In genomic region chr6:56538851-56539250, GRCh38 we compare ENCODE assay signal across 15 cellular contexts.
A peak's percentile ranks its signal among the peaks of the same experiment; 100 is the strongest.
DNase-seq lines count a peak whose midpoint lies in the region; ATAC-seq and TF ChIP-seq lines count a peak whose summit lies in the region.
"Had no signal": no experiment of that assay in that cellular context is flagged by ENCODE, and none has a peak within 500 bp of the region (broad histone marks: within the 10 kb centered on the region; RNA-seq: fewer than 3 reads in every experiment).

No MANE protein-coding gene starts in this region.

- DNase-seq in heart left ventricle: no peak
- DNase-seq in right cardiac atrium: no peak
- no peak for DNase-seq in fibroblast of villous mesenchyme (ENCODE audit: low read depth)
- DNase-seq in progenitor cell of endocrine pancreas (ENCODE audit: low spot score, unreplicated experiment): no peak
- no peak for DNase-seq in uterus
- DNase-seq in NCI-H526 treated with DMSO at 0.1 percent for 48 hours (lab: John Stamatoyannopoulos, UW): no peak
- DNase-seq in activated naive CD8-positive, alpha-beta T cell treated with anti-CD3 and anti-CD28 coated beads for 36 hours: no peak
- DNase-seq: activated CD4-positive, alpha-beta T cell treated with anti-CD3 and anti-CD28 coated beads, Interleukin-2, amount 50 U/mL, for 4 hours; CD4-positive, alpha-beta T cell; H7; KBM-7; NCI-H1417 treated with DMSO at 0.1 percent for 48 hours; NCI-H345 had no signal

- H3K27me3 Mint-ChIP-seq in progenitor cell of endocrine pancreas: no peaks in the 10 kb centered on the region
- no peaks in the 10 kb centered on the region for H3K27me3 Mint-ChIP-seq in activated naive CD8-positive, alpha-beta T cell treated with anti-CD3 and anti-CD28 coated beads for 36 hours
- H3K27me3 Mint-ChIP-seq: CD4-positive, alpha-beta T cell; stimulated activated memory B cell treated with anti-CD40 and anti-IgM and Interleukin-4, amounts not matched to agents 10 μg/mL and 1 μg/mL and 100 μg/mL, for 72 hours had no signal

- TF ChIP-seq POLR2A in heart left ventricle (IDR thresholded peaks at IDR 0.05) (no peak), uterus (IDR thresholded peaks at IDR 0.05) (no peak)

- TF ChIP-seq CTCF in heart left ventricle (IDR thresholded peaks at IDR 0.05): no peak
- TF ChIP-seq CTCF in fibroblast of villous mesenchyme (IDR thresholded peaks at IDR 0.05; ENCODE audit: insufficient read depth, low read depth, low read length): no peak
- no peak for TF ChIP-seq CTCF in progenitor cell of endocrine pancreas (IDR thresholded peaks at IDR 0.05; ENCODE audit: unreplicated experiment)
- no peak for TF ChIP-seq CTCF in uterus (IDR thresholded peaks at IDR 0.05)

- WGBS in heart left ventricle, 4 donors: 53 to 71% (median 57%) methylated on average over 2 of the region's 2 CpGs
- 54% methylated on average over 2 of the region's 2 CpGs for WGBS in right cardiac atrium

- H3K4me3 ChIP-seq in heart left ventricle: peak overlapping the region in 9 of 12 donors; percentile 48 to 72 (median 64)
- no peak overlapping the region for H3K4me3 ChIP-seq in right cardiac atrium (ENCODE audit: low read length)
- peak overlapping the region; percentile 64 for H3K4me3 ChIP-seq in fibroblast of villous mesenchyme (ENCODE audit: low read depth, low read length)
- peak overlapping the region; percentile 71 for H3K4me3 ChIP-seq in uterus

- H3K27ac ChIP-seq in heart left ventricle: peak overlapping the region in 11 of 12 donors; percentile 15 to 92 (median 90)
- H3K27ac ChIP-seq in right cardiac atrium (ENCODE audit: low read length): no peak overlapping the region
- peak overlapping the region; percentile 99 to 100 for H3K27ac ChIP-seq in uterus

- intact Hi-C loops in heart left ventricle (cut with DNase I) (loop anchor here in 3 of 10 donors (5.0 to 10.0 kb wide), 2 partner anchors 37 to 64 kb away; no protein-coding TSS in a partner anchor), right cardiac atrium (cut with DNase I) (no loop called here), uterus (cut with DNase I; ENCODE audit: low total_unique reads) (no loop called here)

- peaks cover 0 to 30% (median 28%) of the 10 kb centered on the region in 9 donors for H3K36me3 ChIP-seq in heart left ventricle
- no peaks in the 10 kb centered on the region for H3K36me3 ChIP-seq in uterus

- H3K4me1 ChIP-seq in heart left ventricle: peaks cover 6 to 73% (median 61%) of the 10 kb centered on the region in 12 donors
- H3K4me1 ChIP-seq in right cardiac atrium (ENCODE audit: control insufficient read depth, insufficient read depth, low read length): peaks cover 5% of the 10 kb centered on the region
- no peaks in the 10 kb centered on the region for H3K4me1 ChIP-seq in uterus

- H3K9me3 ChIP-seq in heart left ventricle: no peaks in the 10 kb centered on the region
- no peaks in the 10 kb centered on the region for H3K9me3 ChIP-seq in right cardiac atrium (ENCODE audit: control insufficient read depth, low read length)
- H3K9me3 ChIP-seq in uterus: no peaks in the 10 kb centered on the region

- H3K4me1 Mint-ChIP-seq in progenitor cell of endocrine pancreas (ENCODE audit: low read depth): peaks cover 8% of the 10 kb centered on the region
- H3K4me1 Mint-ChIP-seq in activated naive CD8-positive, alpha-beta T cell treated with anti-CD3 and anti-CD28 coated beads for 36 hours: no peaks in the 10 kb centered on the region
- H3K4me1 Mint-ChIP-seq: stimulated activated memory B cell treated with anti-CD40 and anti-IgM and Interleukin-4, amounts not matched to agents 10 μg/mL and 1 μg/mL and 100 μg/mL, for 72 hours had no signal

- H3K27me3 ChIP-seq in heart left ventricle: no peaks in the 10 kb centered on the region
- H3K27me3 ChIP-seq in right cardiac atrium (ENCODE audit: control insufficient read depth, insufficient read depth): no peaks in the 10 kb centered on the region
- H3K27me3 ChIP-seq in uterus: no peaks in the 10 kb centered on the region

- no peak for ATAC-seq in heart left ventricle
- no peak for ATAC-seq in right cardiac atrium
- no peak for ATAC-seq in HG03159 (IDR thresholded peaks at IDR 0.05; ENCODE audit: unreplicated experiment)
- ATAC-seq: stimulated activated memory B cell treated with anti-CD40 and anti-IgM and Interleukin-4, amounts not matched to agents 10 μg/mL and 1 μg/mL and 100 μg/mL, for 72 hours had no signal

- H3K27ac Mint-ChIP-seq in progenitor cell of endocrine pancreas: no peak overlapping the region
- no peak overlapping the region for H3K27ac Mint-ChIP-seq in activated naive CD8-positive, alpha-beta T cell treated with anti-CD3 and anti-CD28 coated beads for 36 hours
- H3K27ac Mint-ChIP-seq: CD4-positive, alpha-beta T cell; stimulated activated memory B cell treated with anti-CD40 and anti-IgM and Interleukin-4, amounts not matched to agents 10 μg/mL and 1 μg/mL and 100 μg/mL, for 72 hours had no signal

- no peaks in the 10 kb centered on the region for H3K9me3 Mint-ChIP-seq in progenitor cell of endocrine pancreas (ENCODE audit: low read depth)
- no peaks in the 10 kb centered on the region for H3K9me3 Mint-ChIP-seq in activated naive CD8-positive, alpha-beta T cell treated with anti-CD3 and anti-CD28 coated beads for 36 hours
- H3K9me3 Mint-ChIP-seq: CD4-positive, alpha-beta T cell; stimulated activated memory B cell treated with anti-CD40 and anti-IgM and Interleukin-4, amounts not matched to agents 10 μg/mL and 1 μg/mL and 100 μg/mL, for 72 hours had no signal

- peaks cover 5% of the 10 kb centered on the region for H3K36me3 Mint-ChIP-seq in progenitor cell of endocrine pancreas (ENCODE audit: insufficient read depth)
- no peaks in the 10 kb centered on the region for H3K36me3 Mint-ChIP-seq in activated naive CD8-positive, alpha-beta T cell treated with anti-CD3 and anti-CD28 coated beads for 36 hours
- H3K36me3 Mint-ChIP-seq: stimulated activated memory B cell treated with anti-CD40 and anti-IgM and Interleukin-4, amounts not matched to agents 10 μg/mL and 1 μg/mL and 100 μg/mL, for 72 hours had no signal

- peak overlapping the region; percentile 56 for H3K4me3 Mint-ChIP-seq in progenitor cell of endocrine pancreas (ENCODE audit: low read depth)
- H3K4me3 Mint-ChIP-seq in activated naive CD8-positive, alpha-beta T cell treated with anti-CD3 and anti-CD28 coated beads for 36 hours: no peak overlapping the region
- H3K4me3 Mint-ChIP-seq: CD4-positive, alpha-beta T cell; stimulated activated memory B cell treated with anti-CD40 and anti-IgM and Interleukin-4, amounts not matched to agents 10 μg/mL and 1 μg/mL and 100 μg/mL, for 72 hours had no signal
